Comparison of ENCODE assay signal across 33 cellular contexts in genomic region chrX:119363391-119363790, GRCh38.
"Had no signal": no experiment of that assay in that cellular context is flagged by ENCODE, and none has a peak within 500 bp of the region (broad histone marks: within the 10 kb centered on the region; RNA-seq: fewer than 3 reads in every experiment).

No MANE protein-coding gene starts in this region.

- H3K27ac Mint-ChIP-seq: activated B cell treated with CpG ODN at 0.5 μM for 24 hours; activated CD8-positive, alpha-beta T cell treated with anti-CD3 and anti-CD28 coated beads for 36 hours; activated naive CD8-positive, alpha-beta T cell; activated T-helper 17 cell treated with anti-CD3 and anti-CD28 coated beads, Interleukin-2, amount 50 U/mL, for 72 hours; effector memory CD8-positive, alpha-beta T cell; T-helper 17 cell; T-helper 2 cell treated with Interferon-gamma antibody and Interleukin-4, amounts not matched to agents 5 μg/mL and 100 μg/mL, for 36 hours had no signal

- H3K4me3 ChIP-seq: esophagus muscularis mucosa, gastrocnemius medialis had no signal

- DNase-seq: activated B cell treated with CpG ODN at 0.5 μM for 24 hours; activated CD4-positive, alpha-beta T cell treated with anti-CD3 and anti-CD28 coated beads for 48 hours; activated CD4-positive, alpha-beta T cell treated with anti-CD3 and anti-CD28 coated beads, Interleukin-2, amount 50 U/mL, for 1 hour; activated CD4-positive, alpha-beta T cell treated with anti-CD3 and anti-CD28 coated beads, Interleukin-2, amount 50 U/mL, for 48 hours; activated CD8-positive, alpha-beta memory T cell treated with anti-CD3 and anti-CD28 coated beads for 24 hours; activated CD8-positive, alpha-beta T cell treated with anti-CD3 and anti-CD28 coated beads for 36 hours; activated effector memory CD4-positive, alpha-beta T cell treated with Interleukin-2 at 50 U/mL for 16 hours; activated gamma-delta T cell treated with Interleukin-2 at 50 U/mL for 16 hours; activated naive CD4-positive, alpha-beta T cell treated with anti-CD3 and anti-CD28 coated beads, Interleukin-2, amount 50 U/mL, for 16 hours; activated naive CD4-positive, alpha-beta T cell treated with Interleukin-2 at 50 U/mL for 16 hours; activated T-cell treated with anti-CD3 and anti-CD28 coated beads, Interleukin-2, amount 50 U/mL, for 4 hours; amniotic stem cell; anterior cingulate cortex; brain microvascular endothelial cell; cortex of kidney; dermis blood vessel endothelial cell; effector CD4-positive, alpha-beta T cell; effector memory CD8-positive, alpha-beta T cell; erythroblast; foreskin keratinocyte; gastrocnemius medialis; glutamatergic neuron; T-helper 1 cell; T-helper 17 cell; T1000; WERI-Rb-1 had no signal

- H3K4me1 Mint-ChIP-seq: activated B cell treated with CpG ODN at 0.5 μM for 24 hours; activated T-helper 17 cell treated with anti-CD3 and anti-CD28 coated beads, Interleukin-2, amount 50 U/mL, for 72 hours; central memory CD8-positive, alpha-beta T cell; T-helper 17 cell had no signal

- H3K27ac ChIP-seq: brain microvascular endothelial cell, esophagus muscularis mucosa, foreskin keratinocyte, gastrocnemius medialis, WERI-Rb-1 had no signal

- H3K9me3 ChIP-seq: esophagus muscularis mucosa, gastrocnemius medialis had no signal

- H3K9me3 Mint-ChIP-seq: activated B cell treated with CpG ODN at 0.5 μM for 24 hours; activated CD8-positive, alpha-beta T cell treated with anti-CD3 and anti-CD28 coated beads for 36 hours; activated T-cell treated with anti-CD3 and anti-CD28 coated beads, Interleukin-2, amount 50 U/mL, for 4 hours; activated T-helper 17 cell treated with anti-CD3 and anti-CD28 coated beads, Interleukin-2, amount 50 U/mL, for 72 hours; central memory CD8-positive, alpha-beta T cell; effector memory CD8-positive, alpha-beta T cell; T-helper 2 cell treated with Interferon-gamma antibody and Interleukin-4, amounts not matched to agents 5 μg/mL and 100 μg/mL, for 36 hours had no signal

- H3K27me3 Mint-ChIP-seq: activated B cell treated with CpG ODN at 0.5 μM for 24 hours; activated naive CD8-positive, alpha-beta T cell; central memory CD8-positive, alpha-beta T cell; T-helper 17 cell had no signal

- ATAC-seq: activated CD4-positive, CD25-positive, alpha-beta regulatory T cell treated with anti-CD3 and anti-CD28 coated beads, Interleukin-2, amount 50 U/mL, for 24 hours; activated CD8-positive, alpha-beta T cell treated with anti-CD3 and anti-CD28 coated beads for 36 hours; activated T-cell treated with anti-CD3 and anti-CD28 coated beads, Interleukin-2, amount 50 U/mL, for 4 hours; activated T-helper 17 cell treated with anti-CD3 and anti-CD28 coated beads, Interleukin-2, amount 50 U/mL, for 72 hours; effector memory CD8-positive, alpha-beta T cell; foreskin keratinocyte; gastrocnemius medialis; T-helper 17 cell had no signal

- H3K36me3 Mint-ChIP-seq: activated naive CD8-positive, alpha-beta T cell had no signal

- FAIRE-seq: bronchial epithelial cell had no signal

- H3K4me1 ChIP-seq: foreskin keratinocyte, gastrocnemius medialis had no signal

- H3K4me3 Mint-ChIP-seq: activated B cell treated with CpG ODN at 0.5 μM for 24 hours; activated CD8-positive, alpha-beta T cell treated with anti-CD3 and anti-CD28 coated beads for 36 hours; activated naive CD8-positive, alpha-beta T cell; activated T-cell treated with anti-CD3 and anti-CD28 coated beads, Interleukin-2, amount 50 U/mL, for 4 hours; activated T-helper 17 cell treated with anti-CD3 and anti-CD28 coated beads, Interleukin-2, amount 50 U/mL, for 72 hours; central memory CD8-positive, alpha-beta T cell; effector memory CD8-positive, alpha-beta T cell; T-helper 17 cell; T-helper 2 cell treated with Interferon-gamma antibody and Interleukin-4, amounts not matched to agents 5 μg/mL and 100 μg/mL, for 36 hours had no signal
